1 cellular context compared by ENCODE assay signal in the genomic region with DNA sequence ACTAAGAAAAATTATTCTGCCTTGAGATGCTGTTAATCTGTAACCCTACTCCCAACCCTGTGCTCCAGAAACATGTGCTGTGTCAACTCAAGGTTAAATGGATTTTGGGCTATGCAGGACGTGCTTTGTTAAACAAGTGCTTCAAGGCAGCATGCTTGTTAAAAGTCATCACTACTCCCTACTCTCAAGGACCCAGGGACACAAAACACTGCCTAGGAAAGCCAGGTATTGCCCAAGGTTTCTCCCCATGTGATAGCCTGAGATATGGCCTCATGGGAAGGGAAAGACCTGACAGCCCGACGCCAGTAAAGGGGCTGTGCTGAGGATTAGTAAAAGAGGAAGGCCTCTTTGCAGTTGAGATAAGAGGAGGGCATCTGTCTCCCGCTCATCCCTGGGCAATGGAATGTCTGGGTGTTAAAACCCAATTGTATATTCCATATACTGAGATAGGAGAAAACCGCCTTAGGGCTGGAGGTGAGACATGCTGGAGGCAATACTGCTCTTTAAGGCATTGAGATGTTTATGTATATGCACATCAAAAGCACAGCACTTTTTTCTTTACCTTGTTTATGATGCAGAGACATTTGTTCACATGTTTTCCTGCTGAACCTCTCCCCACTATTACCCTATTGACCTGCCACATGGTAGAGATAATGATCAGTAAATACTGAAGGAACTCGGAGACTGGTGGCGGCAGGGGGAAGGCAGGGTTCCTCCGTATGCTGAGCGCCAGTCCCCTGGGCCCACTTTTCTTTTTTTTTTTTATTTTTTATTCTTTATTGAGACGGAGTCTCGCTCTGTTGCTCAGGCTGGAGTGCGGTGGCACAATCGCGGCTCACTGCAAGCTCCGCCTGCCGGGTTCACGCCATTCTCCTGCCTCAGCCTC.
TF ChIP-seq lines count a peak whose summit lies in the region.
"Not testable (repeated sequence)": the region's sequence is repeated elsewhere in the genome, so short reads cannot be mapped to it uniquely, and the experiment has no call there.

No MANE protein-coding gene starts in this region.

TF ChIP-seq in K562, 482 proteins besides CTCF, POLR2A, EP300 and RAD21 (continues in another document):
- TF ChIP-seq TCF3 (CRISPR knock-in tag; IDR thresholded peaks at IDR 0.05) (peak; percentile 58), NCOR1 (IDR thresholded peaks at IDR 0.05) (peak; percentile 31; the same call in 1 of the 2 replicates), RCOR1 (IDR thresholded peaks at IDR 0.05; ENCODE audit: borderline replicate concordance in 1 of 2, low read depth in 2 of 2, low read length in 2 of 2) (0 out of 4 replicates have a peak, but pooled peaks of 1 of the 2 experiments have one; percentile 28), L3MBTL2 (IDR thresholded peaks at IDR 0.05) (peak; percentile 81), TAL1 (IDR thresholded peaks at IDR 0.05) (peak; percentile 28; the same call in 1 of the 2 replicates), CEBPB (tag; IDR thresholded peaks at IDR 0.05) (peak; percentile 90), HDAC1 (IDR thresholded peaks at IDR 0.05) (peak in 1 of 2 experiments; percentile 24; a peak in 1 of 4 replicates), SPI1 (IDR thresholded peaks at IDR 0.05; ENCODE audit: borderline replicate concordance, low read depth, low read length) (peak; percentile 90), SMAD4 (CRISPR knock-in tag; conservative IDR thresholded peaks at IDR 0.05) (peak; percentile 58; the same call in 1 of the 2 replicates), CTBP1 (IDR thresholded peaks at IDR 0.05; ENCODE audit: borderline replicate concordance) (peak; percentile 63; the same call in 1 of the 2 replicates), CBFA2T2 (conservative IDR thresholded peaks at IDR 0.05) (0 out of 2 replicates have a peak, but pooled peaks have one; percentile 39), TRIM24 (IDR thresholded peaks at IDR 0.05) (peak in 1 of 2 experiments; percentile 41; a peak in 1 of 4 replicates)
- TF ChIP-seq, protein P1, sequence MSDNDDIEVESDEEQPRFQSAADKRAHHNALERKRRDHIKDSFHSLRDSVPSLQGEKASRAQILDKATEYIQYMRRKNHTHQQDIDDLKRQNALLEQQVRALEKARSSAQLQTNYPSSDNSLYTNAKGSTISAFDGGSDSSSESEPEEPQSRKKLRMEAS (CRISPR knock-in tag; IDR thresholded peaks at IDR 0.05): peak; percentile 71
- TF ChIP-seq, protein P2, sequence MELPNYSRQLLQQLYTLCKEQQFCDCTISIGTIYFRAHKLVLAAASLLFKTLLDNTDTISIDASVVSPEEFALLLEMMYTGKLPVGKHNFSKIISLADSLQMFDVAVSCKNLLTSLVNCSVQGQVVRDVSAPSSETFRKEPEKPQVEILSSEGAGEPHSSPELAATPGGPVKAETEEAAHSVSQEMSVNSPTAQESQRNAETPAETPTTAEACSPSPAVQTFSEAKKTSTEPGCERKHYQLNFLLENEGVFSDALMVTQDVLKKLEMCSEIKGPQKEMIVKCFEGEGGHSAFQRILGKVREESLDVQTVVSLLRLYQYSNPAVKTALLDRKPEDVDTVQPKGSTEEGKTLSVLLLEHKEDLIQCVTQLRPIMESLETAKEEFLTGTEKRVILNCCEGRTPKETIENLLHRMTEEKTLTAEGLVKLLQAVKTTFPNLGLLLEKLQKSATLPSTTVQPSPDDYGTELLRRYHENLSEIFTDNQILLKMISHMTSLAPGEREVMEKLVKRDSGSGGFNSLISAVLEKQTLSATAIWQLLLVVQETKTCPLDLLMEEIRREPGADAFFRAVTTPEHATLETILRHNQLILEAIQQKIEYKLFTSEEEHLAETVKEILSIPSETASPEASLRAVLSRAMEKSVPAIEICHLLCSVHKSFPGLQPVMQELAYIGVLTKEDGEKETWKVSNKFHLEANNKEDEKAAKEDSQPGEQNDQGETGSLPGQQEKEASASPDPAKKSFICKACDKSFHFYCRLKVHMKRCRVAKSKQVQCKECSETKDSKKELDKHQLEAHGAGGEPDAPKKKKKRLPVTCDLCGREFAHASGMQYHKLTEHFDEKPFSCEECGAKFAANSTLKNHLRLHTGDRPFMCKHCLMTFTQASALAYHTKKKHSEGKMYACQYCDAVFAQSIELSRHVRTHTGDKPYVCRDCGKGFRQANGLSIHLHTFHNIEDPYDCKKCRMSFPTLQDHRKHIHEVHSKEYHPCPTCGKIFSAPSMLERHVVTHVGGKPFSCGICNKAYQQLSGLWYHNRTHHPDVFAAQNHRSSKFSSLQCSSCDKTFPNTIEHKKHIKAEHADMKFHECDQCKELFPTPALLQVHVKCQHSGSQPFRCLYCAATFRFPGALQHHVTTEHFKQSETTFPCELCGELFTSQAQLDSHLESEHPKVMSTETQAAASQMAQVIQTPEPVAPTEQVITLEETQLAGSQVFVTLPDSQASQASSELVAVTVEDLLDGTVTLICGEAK (IDR thresholded peaks at IDR 0.05): peak; percentile 72
- TF ChIP-seq, protein P2 (CRISPR knock-in tag; IDR thresholded peaks at IDR 0.05): not testable (repeated sequence)
- TF ChIP-seq, protein P3, sequence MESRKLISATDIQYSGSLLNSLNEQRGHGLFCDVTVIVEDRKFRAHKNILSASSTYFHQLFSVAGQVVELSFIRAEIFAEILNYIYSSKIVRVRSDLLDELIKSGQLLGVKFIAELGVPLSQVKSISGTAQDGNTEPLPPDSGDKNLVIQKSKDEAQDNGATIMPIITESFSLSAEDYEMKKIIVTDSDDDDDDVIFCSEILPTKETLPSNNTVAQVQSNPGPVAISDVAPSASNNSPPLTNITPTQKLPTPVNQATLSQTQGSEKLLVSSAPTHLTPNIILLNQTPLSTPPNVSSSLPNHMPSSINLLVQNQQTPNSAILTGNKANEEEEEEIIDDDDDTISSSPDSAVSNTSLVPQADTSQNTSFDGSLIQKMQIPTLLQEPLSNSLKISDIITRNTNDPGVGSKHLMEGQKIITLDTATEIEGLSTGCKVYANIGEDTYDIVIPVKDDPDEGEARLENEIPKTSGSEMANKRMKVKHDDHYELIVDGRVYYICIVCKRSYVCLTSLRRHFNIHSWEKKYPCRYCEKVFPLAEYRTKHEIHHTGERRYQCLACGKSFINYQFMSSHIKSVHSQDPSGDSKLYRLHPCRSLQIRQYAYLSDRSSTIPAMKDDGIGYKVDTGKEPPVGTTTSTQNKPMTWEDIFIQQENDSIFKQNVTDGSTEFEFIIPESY (CRISPR knock-in tag; IDR thresholded peaks at IDR 0.05): peak; percentile 47; the same call in 1 of the 2 replicates
- TF ChIP-seq, protein P4, sequence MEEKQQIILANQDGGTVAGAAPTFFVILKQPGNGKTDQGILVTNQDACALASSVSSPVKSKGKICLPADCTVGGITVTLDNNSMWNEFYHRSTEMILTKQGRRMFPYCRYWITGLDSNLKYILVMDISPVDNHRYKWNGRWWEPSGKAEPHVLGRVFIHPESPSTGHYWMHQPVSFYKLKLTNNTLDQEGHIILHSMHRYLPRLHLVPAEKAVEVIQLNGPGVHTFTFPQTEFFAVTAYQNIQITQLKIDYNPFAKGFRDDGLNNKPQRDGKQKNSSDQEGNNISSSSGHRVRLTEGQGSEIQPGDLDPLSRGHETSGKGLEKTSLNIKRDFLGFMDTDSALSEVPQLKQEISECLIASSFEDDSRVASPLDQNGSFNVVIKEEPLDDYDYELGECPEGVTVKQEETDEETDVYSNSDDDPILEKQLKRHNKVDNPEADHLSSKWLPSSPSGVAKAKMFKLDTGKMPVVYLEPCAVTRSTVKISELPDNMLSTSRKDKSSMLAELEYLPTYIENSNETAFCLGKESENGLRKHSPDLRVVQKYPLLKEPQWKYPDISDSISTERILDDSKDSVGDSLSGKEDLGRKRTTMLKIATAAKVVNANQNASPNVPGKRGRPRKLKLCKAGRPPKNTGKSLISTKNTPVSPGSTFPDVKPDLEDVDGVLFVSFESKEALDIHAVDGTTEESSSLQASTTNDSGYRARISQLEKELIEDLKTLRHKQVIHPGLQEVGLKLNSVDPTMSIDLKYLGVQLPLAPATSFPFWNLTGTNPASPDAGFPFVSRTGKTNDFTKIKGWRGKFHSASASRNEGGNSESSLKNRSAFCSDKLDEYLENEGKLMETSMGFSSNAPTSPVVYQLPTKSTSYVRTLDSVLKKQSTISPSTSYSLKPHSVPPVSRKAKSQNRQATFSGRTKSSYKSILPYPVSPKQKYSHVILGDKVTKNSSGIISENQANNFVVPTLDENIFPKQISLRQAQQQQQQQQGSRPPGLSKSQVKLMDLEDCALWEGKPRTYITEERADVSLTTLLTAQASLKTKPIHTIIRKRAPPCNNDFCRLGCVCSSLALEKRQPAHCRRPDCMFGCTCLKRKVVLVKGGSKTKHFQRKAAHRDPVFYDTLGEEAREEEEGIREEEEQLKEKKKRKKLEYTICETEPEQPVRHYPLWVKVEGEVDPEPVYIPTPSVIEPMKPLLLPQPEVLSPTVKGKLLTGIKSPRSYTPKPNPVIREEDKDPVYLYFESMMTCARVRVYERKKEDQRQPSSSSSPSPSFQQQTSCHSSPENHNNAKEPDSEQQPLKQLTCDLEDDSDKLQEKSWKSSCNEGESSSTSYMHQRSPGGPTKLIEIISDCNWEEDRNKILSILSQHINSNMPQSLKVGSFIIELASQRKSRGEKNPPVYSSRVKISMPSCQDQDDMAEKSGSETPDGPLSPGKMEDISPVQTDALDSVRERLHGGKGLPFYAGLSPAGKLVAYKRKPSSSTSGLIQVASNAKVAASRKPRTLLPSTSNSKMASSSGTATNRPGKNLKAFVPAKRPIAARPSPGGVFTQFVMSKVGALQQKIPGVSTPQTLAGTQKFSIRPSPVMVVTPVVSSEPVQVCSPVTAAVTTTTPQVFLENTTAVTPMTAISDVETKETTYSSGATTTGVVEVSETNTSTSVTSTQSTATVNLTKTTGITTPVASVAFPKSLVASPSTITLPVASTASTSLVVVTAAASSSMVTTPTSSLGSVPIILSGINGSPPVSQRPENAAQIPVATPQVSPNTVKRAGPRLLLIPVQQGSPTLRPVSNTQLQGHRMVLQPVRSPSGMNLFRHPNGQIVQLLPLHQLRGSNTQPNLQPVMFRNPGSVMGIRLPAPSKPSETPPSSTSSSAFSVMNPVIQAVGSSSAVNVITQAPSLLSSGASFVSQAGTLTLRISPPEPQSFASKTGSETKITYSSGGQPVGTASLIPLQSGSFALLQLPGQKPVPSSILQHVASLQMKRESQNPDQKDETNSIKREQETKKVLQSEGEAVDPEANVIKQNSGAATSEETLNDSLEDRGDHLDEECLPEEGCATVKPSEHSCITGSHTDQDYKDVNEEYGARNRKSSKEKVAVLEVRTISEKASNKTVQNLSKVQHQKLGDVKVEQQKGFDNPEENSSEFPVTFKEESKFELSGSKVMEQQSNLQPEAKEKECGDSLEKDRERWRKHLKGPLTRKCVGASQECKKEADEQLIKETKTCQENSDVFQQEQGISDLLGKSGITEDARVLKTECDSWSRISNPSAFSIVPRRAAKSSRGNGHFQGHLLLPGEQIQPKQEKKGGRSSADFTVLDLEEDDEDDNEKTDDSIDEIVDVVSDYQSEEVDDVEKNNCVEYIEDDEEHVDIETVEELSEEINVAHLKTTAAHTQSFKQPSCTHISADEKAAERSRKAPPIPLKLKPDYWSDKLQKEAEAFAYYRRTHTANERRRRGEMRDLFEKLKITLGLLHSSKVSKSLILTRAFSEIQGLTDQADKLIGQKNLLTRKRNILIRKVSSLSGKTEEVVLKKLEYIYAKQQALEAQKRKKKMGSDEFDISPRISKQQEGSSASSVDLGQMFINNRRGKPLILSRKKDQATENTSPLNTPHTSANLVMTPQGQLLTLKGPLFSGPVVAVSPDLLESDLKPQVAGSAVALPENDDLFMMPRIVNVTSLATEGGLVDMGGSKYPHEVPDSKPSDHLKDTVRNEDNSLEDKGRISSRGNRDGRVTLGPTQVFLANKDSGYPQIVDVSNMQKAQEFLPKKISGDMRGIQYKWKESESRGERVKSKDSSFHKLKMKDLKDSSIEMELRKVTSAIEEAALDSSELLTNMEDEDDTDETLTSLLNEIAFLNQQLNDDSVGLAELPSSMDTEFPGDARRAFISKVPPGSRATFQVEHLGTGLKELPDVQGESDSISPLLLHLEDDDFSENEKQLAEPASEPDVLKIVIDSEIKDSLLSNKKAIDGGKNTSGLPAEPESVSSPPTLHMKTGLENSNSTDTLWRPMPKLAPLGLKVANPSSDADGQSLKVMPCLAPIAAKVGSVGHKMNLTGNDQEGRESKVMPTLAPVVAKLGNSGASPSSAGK (IDR thresholded peaks at IDR 0.05): peak; percentile 51
